Comparison of ENCODE assay signal across 10 cellular contexts in the genomic region with DNA sequence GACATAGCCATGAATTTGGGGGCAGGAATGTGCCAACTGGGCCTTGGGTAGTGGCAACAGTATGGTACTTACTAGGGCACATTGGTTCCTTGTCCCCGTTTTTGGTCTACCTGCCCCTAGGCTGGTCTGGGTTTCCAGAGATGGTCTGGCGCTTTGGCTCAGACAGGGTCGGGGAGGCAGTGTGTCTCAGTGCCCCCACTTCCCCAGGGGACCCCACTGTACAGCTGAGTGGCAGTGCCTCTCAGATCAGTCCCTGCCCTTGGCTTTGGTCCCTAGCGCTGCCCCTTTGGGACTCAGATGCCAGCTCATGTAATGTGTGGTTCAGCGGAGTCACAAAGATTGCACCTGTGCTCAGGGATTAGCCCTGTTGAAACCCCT. TPM values are rescaled to one million over a fixed set of nuclear protein-coding genes. Genes with fewer than 3 reads are reported as not detected.
DNase-seq lines count a peak whose midpoint lies in the region; ATAC-seq lines count a peak whose summit lies in the region.
"Had no signal": no experiment of that assay in that cellular context is flagged by ENCODE, and none has a peak within 500 bp of the region (broad histone marks: within the 10 kb centered on the region; RNA-seq: fewer than 3 reads in every experiment).

No MANE protein-coding gene starts in this region.

- H3K4me1 Mint-ChIP-seq in memory B cell: peaks cover 12% of the 10 kb centered on the region

- H3K27me3 ChIP-seq in BLaER1: no peaks in the 10 kb centered on the region
- H3K27me3 ChIP-seq in SJSA1 (replicated peaks): no peaks in the 10 kb centered on the region

- H3K36me3 ChIP-seq in BLaER1: peaks cover 67% of the 10 kb centered on the region
- H3K36me3 ChIP-seq in SJSA1: peaks cover 86% of the 10 kb centered on the region

- H3K27ac ChIP-seq in BLaER1 (0 out of 2 replicates have a peak overlapping the region, but pooled peaks have one; percentile 8), SJSA1 (peak overlapping the region; percentile 90)

- no peak for DNase-seq in SJSA1 (ENCODE audit: low read depth in 1 of 2, low spot score in 2 of 2)
- no peak for DNase-seq in memory B cell (ENCODE audit: low spot score in 2 of 2)
- DNase-seq in stimulated activated CD4-positive, alpha-beta T cell treated with anti-CD3 and anti-CD28 coated beads, Interleukin-12 subunit alpha, Interleukin-12 subunit beta, amount 100 ng/mL, for 4 hours: no peak
- DNase-seq: DMS79 treated with DMSO at 0.1 percent for 48 hours, NCI-H774 had no signal

- no peaks in the 10 kb centered on the region for H3K9me3 Mint-ChIP-seq in memory B cell

- H3K4me2 ChIP-seq in BLaER1: peak overlapping the region; percentile 99

- ATAC-seq in memory B cell (ENCODE audit: low read depth): no peak
- no peak for ATAC-seq in GM18502 (IDR thresholded peaks at IDR 0.05; ENCODE audit: poor library complexity, unreplicated experiment)
- no peak for ATAC-seq in GM18519 (IDR thresholded peaks at IDR 0.05; ENCODE audit: low FRiP score, unreplicated experiment)

- H3K4me3 Mint-ChIP-seq in memory B cell: no peak overlapping the region

- H3K9me3 ChIP-seq in BLaER1 (no peaks in the 10 kb centered on the region), SJSA1 (replicated peaks) (no peaks in the 10 kb centered on the region)

- H3K36me3 Mint-ChIP-seq in memory B cell: peaks cover 15% of the 10 kb centered on the region

- peak overlapping the region; percentile 98 for H3K9ac ChIP-seq in BLaER1

- peak overlapping the region; percentile 14 for H3K27ac Mint-ChIP-seq in memory B cell

- H4K20me1 ChIP-seq in BLaER1: peaks cover 56% of the 10 kb centered on the region

- H3K4me1 ChIP-seq in BLaER1 (peaks cover 30% of the 10 kb centered on the region), SJSA1 (replicated peaks) (peaks cover 30% of the 10 kb centered on the region)

- H3K4me3 ChIP-seq in BLaER1 (0 out of 2 replicates have a peak overlapping the region, but pooled peaks have one; percentile 100), SJSA1 (no peak overlapping the region)
- H3K4me3 ChIP-seq: skin epidermis had no signal

- no peaks in the 10 kb centered on the region for H3K27me3 Mint-ChIP-seq in memory B cell

RNA-seq across cellular contexts. Expression of gene RIC8A, which starts 3.3 kb away (rescaled TPM):
- total RNA-seq in SJSA1 (2014; rRNA removed; shearing (Covaris generic)): 165 and 176 TPM in 2 replicates

RNA-seq across cellular contexts. Expression of gene BET1L, which starts 3.6 kb away (rescaled TPM):
- 9.8 and 10.5 TPM in 2 replicates for total RNA-seq in SJSA1 (2014; rRNA removed; shearing (Covaris generic))

RNA-seq across cellular contexts. Expression of gene SCGB1C1, which starts 17.9 kb away (rescaled TPM):
- not detected in 2 replicates for total RNA-seq in SJSA1 (2014; rRNA removed; shearing (Covaris generic))
- total RNA-seq: dermis microvascular lymphatic vessel endothelial cell had no signal

RNA-seq across cellular contexts. Expression of gene SIRT3, which starts 25.4 kb away (rescaled TPM):
- total RNA-seq in SJSA1 (2014; rRNA removed; shearing (Covaris generic)): 2.3 and 7.1 TPM in 2 replicates

RNA-seq across cellular contexts. Expression of gene PSMD13, which starts 26.0 kb away (rescaled TPM):
- 217 and 331 TPM in 2 replicates for total RNA-seq in SJSA1 (2014; rRNA removed; shearing (Covaris generic))
